ENCODE assay signal across 24 cellular contexts in the genomic region with DNA sequence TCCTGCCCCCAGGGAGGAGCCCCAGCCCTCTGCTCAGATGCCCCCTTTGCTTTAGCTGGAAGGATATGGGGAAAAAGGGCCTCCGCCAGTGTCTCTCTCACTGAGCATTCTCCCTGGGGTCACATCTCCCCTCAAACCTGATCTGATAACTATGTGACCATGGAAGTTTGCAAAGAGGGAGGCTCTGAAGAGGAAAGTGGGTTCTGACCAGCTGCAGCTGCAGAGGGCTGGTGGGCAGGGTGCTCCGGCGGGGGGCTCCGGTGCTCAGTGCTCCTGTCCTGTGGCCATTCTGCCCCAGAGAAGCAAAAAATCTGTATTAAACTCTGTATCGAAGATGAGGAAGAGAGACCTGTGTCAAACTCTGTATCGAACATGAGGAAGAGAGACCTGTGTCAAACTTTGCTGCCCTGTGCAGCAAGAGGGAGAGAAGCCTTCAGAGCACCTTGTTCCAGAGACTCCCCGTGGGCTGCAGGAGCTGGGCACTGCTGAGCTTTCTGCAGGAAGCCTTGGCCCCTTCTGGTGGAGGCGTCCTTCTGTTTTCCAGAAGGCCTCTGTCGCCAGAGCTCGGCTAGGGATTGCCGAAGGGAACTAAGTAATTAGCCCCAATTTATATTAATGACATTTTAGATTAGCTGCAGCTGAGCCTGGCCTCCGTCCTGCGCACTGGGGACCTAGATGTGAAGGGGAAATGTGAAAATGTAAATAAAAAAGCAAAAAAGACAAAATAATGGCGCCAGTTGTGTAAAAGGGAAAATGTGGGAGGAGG.
"Had no signal": no experiment of that assay in that cellular context is flagged by ENCODE, and none has a peak within 500 bp of the region (broad histone marks: within the 10 kb centered on the region; RNA-seq: fewer than 3 reads in every experiment).

No MANE protein-coding gene starts in this region.

- H3K36me3 ChIP-seq: adrenal gland, MG63 had no signal

- H3K4me1 Mint-ChIP-seq: activated naive CD8-positive, alpha-beta T cell treated with anti-CD3 and anti-CD28 coated beads, Interleukin-2, amount 10 ng/mL, durations not matched to agents 7 days and 5 days; T-cell had no signal

- H3K27me3 Mint-ChIP-seq: activated CD8-positive, alpha-beta T cell treated with anti-CD3 and anti-CD28 coated beads for 36 hours had no signal

- H3K27me3 ChIP-seq: adrenal gland, MG63 had no signal

- H3K27ac ChIP-seq: adrenal gland had no signal

- H3K4me3 Mint-ChIP-seq: activated CD8-positive, alpha-beta T cell treated with anti-CD3 and anti-CD28 coated beads for 36 hours; activated naive CD8-positive, alpha-beta T cell treated with anti-CD3 and anti-CD28 coated beads, Interleukin-2, amount 10 ng/mL, durations not matched to agents 7 days and 5 days; activated T-cell treated with anti-CD3 and anti-CD28 coated beads, Interleukin-2, amount 50 U/mL, for 72 hours; T-cell had no signal

- ATAC-seq: activated CD8-positive, alpha-beta T cell treated with anti-CD3 and anti-CD28 coated beads for 36 hours; activated T-cell treated with anti-CD3 and anti-CD28 coated beads, Interleukin-2, amount 50 U/mL, for 72 hours; HepG2; T-cell had no signal

- H3K27ac Mint-ChIP-seq: activated CD8-positive, alpha-beta T cell treated with anti-CD3 and anti-CD28 coated beads for 36 hours; activated naive CD8-positive, alpha-beta T cell treated with anti-CD3 and anti-CD28 coated beads, Interleukin-2, amount 10 ng/mL, durations not matched to agents 7 days and 5 days; activated T-cell treated with anti-CD3 and anti-CD28 coated beads, Interleukin-2, amount 50 U/mL, for 72 hours; activated T-helper 2 cell treated with anti-CD3 and anti-CD28 coated beads, Interferon-gamma antibody, Interleukin-2, Interleukin-4, amounts not matched to agents 10 μg/mL and 5 μg/mL and 100 μg/mL, durations not matched to agents 14 hours and 24 hours and 36 hours; T-cell had no signal

- H3K9me3 ChIP-seq: adrenal gland, MG63 had no signal

- H3K4me3 ChIP-seq: adrenal gland, MG63 had no signal

- H3K9me3 Mint-ChIP-seq: activated CD8-positive, alpha-beta T cell treated with anti-CD3 and anti-CD28 coated beads for 36 hours; activated naive CD8-positive, alpha-beta T cell treated with anti-CD3 and anti-CD28 coated beads, Interleukin-2, amount 10 ng/mL, durations not matched to agents 7 days and 5 days; activated T-cell treated with anti-CD3 and anti-CD28 coated beads, Interleukin-2, amount 50 U/mL, for 72 hours; activated T-helper 2 cell treated with anti-CD3 and anti-CD28 coated beads, Interferon-gamma antibody, Interleukin-2, Interleukin-4, amounts not matched to agents 10 μg/mL and 5 μg/mL and 100 μg/mL, durations not matched to agents 14 hours and 24 hours and 36 hours; T-cell had no signal

- H3K4me1 ChIP-seq: adrenal gland had no signal

- H3K36me3 Mint-ChIP-seq: activated naive CD8-positive, alpha-beta T cell treated with anti-CD3 and anti-CD28 coated beads, Interleukin-2, amount 10 ng/mL, durations not matched to agents 7 days and 5 days; T-cell had no signal

- DNase-seq: activated CD4-positive, alpha-beta T cell treated with anti-CD3 and anti-CD28 coated beads for 4 hours; activated CD8-positive, alpha-beta memory T cell treated with anti-CD3 and anti-CD28 coated beads, Interleukin-2, amount 50 U/mL, for 4 hours; activated CD8-positive, alpha-beta T cell treated with anti-CD3 and anti-CD28 coated beads for 36 hours; activated naive CD4-positive, alpha-beta T cell treated with anti-CD3 and anti-CD28 coated beads, Interleukin-2, amount 50 U/mL, for 16 hours; activated naive CD8-positive, alpha-beta T cell treated with anti-CD3 and anti-CD28 coated beads, Interleukin-2, amount 10 ng/mL, durations not matched to agents 7 days and 5 days; activated T-cell treated with anti-CD3 and anti-CD28 coated beads, Interleukin-2, amount 50 U/mL, for 72 hours; anterior cingulate cortex; MG63; MV-4-11; NCI-H1092 treated with DMSO at 0.1 percent for 48 hours; NCI-H1417 treated with DMSO at 0.1 percent for 48 hours; NCI-H1694; NCI-H2029; NCI-H2107; NCI-H226; NCI-H510A; NCI-H526 treated with DMSO at 0.1 percent for 48 hours; SHP77; T-cell; T-helper 2 cell; T1000 had no signal
